ENCODE assay signal across 26 cellular contexts in genomic region chrX:110265624-110266023, GRCh38. TPM values are rescaled to one million over a fixed set of nuclear protein-coding genes. Genes with fewer than 3 reads are reported as not detected.
DNase-seq lines count a peak whose midpoint lies in the region; ATAC-seq lines count a peak whose summit lies in the region.
"Had no signal": no experiment of that assay in that cellular context is flagged by ENCODE, and none has a peak within 500 bp of the region (broad histone marks: within the 10 kb centered on the region; RNA-seq: fewer than 3 reads in every experiment).

No MANE protein-coding gene starts in this region.

- no peak overlapping the region for H3K4me2 ChIP-seq in GM23248 (ENCODE audit: unreplicated experiment)
- H3K4me2 ChIP-seq: GM23338, KMS-11, PC-9 had no signal

- H3K4me3 ChIP-seq in GM23248 (no peak overlapping the region), right cardiac atrium (ENCODE audit: low read length) (no peak overlapping the region)
- H3K4me3 ChIP-seq: GM23338, PC-9 had no signal

- H4K20me1 ChIP-seq in GM23248 (ENCODE audit: insufficient read depth), result no peaks in the 10 kb centered on the region

- in situ Hi-C loops in GM23248 (cut with MboI), result no loop called here

- peaks cover 97% of the 10 kb centered on the region for H3K79me2 ChIP-seq in GM23248 (ENCODE audit: insufficient read depth)

- H3F3A ChIP-seq in GM23248 (ENCODE audit: insufficient read depth), result 0 out of 2 replicates have a peak, but pooled peaks cover 5% of the 10 kb centered on the region

- peaks cover 25% of the 10 kb centered on the region for H3K4me1 ChIP-seq in GM23248 (ENCODE audit: insufficient read depth)
- H3K4me1 ChIP-seq in right cardiac atrium (ENCODE audit: control insufficient read depth, insufficient read depth, low read length), result peaks cover 3% of the 10 kb centered on the region
- H3K4me1 ChIP-seq: BE2C had no signal

- no peaks in the 10 kb centered on the region for H3K27me3 ChIP-seq in GM23248 (replicated peaks; ENCODE audit: insufficient read depth)
- no peaks in the 10 kb centered on the region for H3K27me3 ChIP-seq in right cardiac atrium (ENCODE audit: control insufficient read depth, insufficient read depth)
- H3K27me3 ChIP-seq: BE2C had no signal

- H3K9me3 ChIP-seq in GM23248 (ENCODE audit: low read depth) (no peaks in the 10 kb centered on the region), right cardiac atrium (ENCODE audit: control insufficient read depth, low read length) (no peaks in the 10 kb centered on the region)
- H3K9me3 ChIP-seq: BE2C had no signal

- no peak overlapping the region for H3K27ac ChIP-seq in GM23248
- no peak overlapping the region for H3K27ac ChIP-seq in right cardiac atrium (ENCODE audit: low read length)
- H3K27ac ChIP-seq: 22Rv1, KMS-11, PC-9, RWPE1 had no signal

- no peak for ATAC-seq in right cardiac atrium
- ATAC-seq: GM23338 had no signal

- H3K36me3 ChIP-seq in GM23248 (ENCODE audit: low read depth), result no peaks in the 10 kb centered on the region
- H3K36me3 ChIP-seq: BE2C had no signal

- H2AFZ ChIP-seq in GM23248, result no peak overlapping the region
- H2AFZ ChIP-seq: GM23338, PC-9 had no signal

- no peaks in the 10 kb centered on the region for H3K9me2 ChIP-seq in GM23248 (ENCODE audit: insufficient read depth)

- DNase-seq in DMS53 (lab: John Stamatoyannopoulos, UW) (peak; percentile 15), DMS53 treated with DMSO at 0.1 percent for 48 hours (lab: John Stamatoyannopoulos, UW; ENCODE audit: unreplicated experiment) (no peak), ELR (ENCODE audit: low read depth) (peak; percentile 31), SW480 (ENCODE audit: low spot score) (peak; percentile 1), iris pigment epithelial cell (ENCODE audit: low read depth) (peak; percentile 17), GM23248 (no peak), right cardiac atrium (no peak), medulla oblongata (ENCODE audit: extremely low spot score) (no peak)
- DNase-seq: ACHN; BE2C; H9; HFFc6; IMR-90; NCI-H1048; NCI-H1417; NCI-H187; NCI-H446; NCI-H524 treated with DMSO at 0.1 percent for 48 hours; NCI-H774; NK-92 treated with Interleukin-12 subunit alpha and Interleukin-12 subunit beta, amount 100 ng/mL, for 24 hours; PC-9; SHP77 had no signal

- intact Hi-C loops in right cardiac atrium (cut with DNase I), result no loop called here

- H3K9ac ChIP-seq in GM23248, result no peak overlapping the region
- H3K9ac ChIP-seq: KMS-11 had no signal

RNA-seq across cellular contexts. Expression of gene AMMECR1, which starts 52.3 kb away (rescaled TPM):
- total RNA-seq in GM23248 (2014; rRNA removed; shearing (Covaris generic)), result 17.1 and 17.2 TPM in 2 replicates
- polyA plus RNA-seq in GM23248 (2016; fragmentation: Nextera tagmentation; extraction: Ambion mirVana) (15.3 and 18.3 TPM in 2 replicates), right cardiac atrium (0.77 TPM)
- 1 to 10 TPM; 1.2 to 3.1 (median 1.8) TPM for total RNA-seq in right cardiac atrium

Comparison
In these comparisons a context has a peak if more than half of its experiments do, and no peak if none do; other contexts are left out.
1. DNase-seq: peak in DMS53 (single experiment), ELR (single experiment), SW480 (single experiment) and iris pigment epithelial cell (single experiment); none in DMS53 treated with DMSO at 0.1 percent for 48 hours (single experiment), GM23248 (single experiment), right cardiac atrium (0 of 3) and medulla oblongata (single experiment).